ENCODE assay signal across 6 cellular contexts in the genomic region with DNA sequence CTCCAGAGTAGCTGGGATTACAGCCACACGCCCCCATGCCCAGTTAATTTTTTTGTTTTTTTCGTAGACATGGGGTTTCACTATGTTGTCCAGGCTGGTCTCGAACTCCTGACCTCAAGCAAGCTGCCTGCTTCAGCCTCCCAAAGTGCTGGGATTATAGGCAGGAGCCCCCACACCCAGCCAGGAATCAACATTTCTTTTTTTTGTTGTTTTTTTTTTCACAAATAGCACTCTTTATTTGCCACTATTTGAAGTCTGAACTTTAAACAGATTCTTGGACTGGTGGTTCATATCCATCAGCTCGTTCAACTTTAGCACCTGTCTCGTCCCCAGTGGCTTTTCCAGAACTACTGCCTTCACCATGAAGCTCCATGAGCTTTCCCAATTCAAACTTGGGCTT. TPM values are rescaled to one million over a fixed set of nuclear protein-coding genes. Genes with fewer than 3 reads are reported as not detected.
DNase-seq lines count a peak whose midpoint lies in the region; ATAC-seq, FAIRE-seq and TF ChIP-seq lines count a peak whose summit lies in the region.
"Not testable (repeated sequence)": the region's sequence is repeated elsewhere in the genome, so short reads cannot be mapped to it uniquely, and the experiment has no call there.

No MANE protein-coding gene starts in this region.

- H4K20me1 ChIP-seq in HepG2 (ENCODE audit: insufficient read depth, low read length) = not testable (repeated sequence)

- not testable (repeated sequence) for H3K79me2 ChIP-seq in HepG2 (ENCODE audit: insufficient read depth, low read length)

- not testable (repeated sequence) for ATAC-seq in HepG2

- not testable (repeated sequence) for TF ChIP-seq EP300 in HepG2 (IDR thresholded peaks at IDR 0.05; ENCODE audit: low read depth in 2 of 2, low read length in 2 of 2); HepG2 (CRISPR knock-in tag; IDR thresholded peaks at IDR 0.05; ENCODE audit: borderline replicate concordance); transverse colon (IDR thresholded peaks at IDR 0.05; ENCODE audit: low read depth)

- peaks cover 0 to 11% of the 10 kb centered on the region in 2 experiments; a peak in 1 of 5 replicates for H3K36me3 ChIP-seq in HepG2 (replicated peaks in 1 of 2; ENCODE audit: control insufficient read depth in 1 of 2, insufficient read depth in 2 of 2, low read length in 2 of 2)
- H3K36me3 ChIP-seq in mucosa of rectum (ENCODE audit: control insufficient read depth in 2 of 2, insufficient read depth in 2 of 2, low read length in 2 of 2); spleen; transverse colon: not testable (repeated sequence)

- POLR2A ChIA-PET in HepG2 (lab: Yijun Ruan, JAX) = not testable (repeated sequence)

- H3K27ac ChIP-seq in VCaP = peak overlapping the region; percentile 80
- H3K27ac ChIP-seq in HepG2 (ENCODE audit: extremely low read length, insufficient read depth, low read length); spleen: not testable (repeated sequence)
- H3K27ac ChIP-seq in mucosa of rectum (ENCODE audit: low read depth in 2 of 2, low read length in 2 of 2) = peak overlapping the region; percentile 79 to 83
- H3K27ac ChIP-seq in transverse colon = peak overlapping the region in 3 of 4 donors; percentile 72 to 80 (median 75)

- H3K9me3 Mint-ChIP-seq in Calu3 (ENCODE audit: low read depth, unreplicated experiment) = not testable (repeated sequence)

- not testable (repeated sequence) for H3K36me3 Mint-ChIP-seq in Calu3 (ENCODE audit: insufficient read depth, unreplicated experiment)

- not testable (repeated sequence) for H3K27me3 Mint-ChIP-seq in Calu3 (ENCODE audit: unreplicated experiment)

- TF ChIP-seq CTCF in Calu3 (IDR thresholded peaks at IDR 0.05; ENCODE audit: unreplicated experiment); VCaP (conservative IDR thresholded peaks at IDR 0.05); HepG2 (CRISPR knock-in tag; IDR thresholded peaks at IDR 0.05); spleen (IDR thresholded peaks at IDR 0.05 in 8 of 11, conservative IDR thresholded peaks at IDR 0.05 in 3 of 11); transverse colon (IDR thresholded peaks at IDR 0.05): not testable (repeated sequence)

- H3K9me3 ChIP-seq in HepG2 (ENCODE audit: low read length); mucosa of rectum (ENCODE audit: control insufficient read depth in 2 of 2, low read length in 2 of 2); spleen; transverse colon: not testable (repeated sequence)

- CTCF ChIA-PET in Calu3 (lab: Charles Lee) = interaction anchor here (0.7 kb wide), 1 partner anchor 42 kb away, joined by 4 read pairs; no protein-coding TSS in a partner anchor
- CTCF ChIA-PET in HepG2 (lab: Yijun Ruan, JAX; ENCODE audit: low intra/inter-chr PET ratio, low total read pairs) = not testable (repeated sequence)

- intact Hi-C loops in Calu3 (cut with micrococcal nuclease; ENCODE audit: unreplicated experiment) = loop anchor here (2.0 kb wide), 1 partner anchor 31 kb away; no protein-coding TSS in a partner anchor
- intact Hi-C loops in HepG2 (cut with micrococcal nuclease; ENCODE audit: unreplicated experiment); spleen (cut with DNase I; ENCODE audit: low total_unique reads); transverse colon (cut with DNase I; ENCODE audit: low total_unique reads): not testable (repeated sequence)

- H3K4me1 ChIP-seq in HepG2 (ENCODE audit: insufficient read depth, low read length) (peaks cover 23% of the 10 kb centered on the region), mucosa of rectum (ENCODE audit: control insufficient read depth in 2 of 2, insufficient read depth in 2 of 2, low read length in 2 of 2) (peaks cover 13 to 38% of the 10 kb centered on the region in 2 donors), transverse colon (peaks cover 3 to 50% (median 24%) of the 10 kb centered on the region in 4 donors)
- H3K4me1 ChIP-seq in spleen = not testable (repeated sequence)

- DNase-seq in Calu3; HepG2 (ENCODE audit: low spot score); transverse colon: not testable (repeated sequence)
- peak; percentile 14 for DNase-seq in spleen

- not testable (repeated sequence) for H3K4me2 ChIP-seq in HepG2 (ENCODE audit: low read depth, low read length)

- TF ChIP-seq POLR2A in HepG2 (IDR thresholded peaks at IDR 0.05; ENCODE audit: insufficient read depth in 1 of 2, low read depth in 2 of 2, low read length in 2 of 2); spleen (IDR thresholded peaks at IDR 0.05); transverse colon (IDR thresholded peaks at IDR 0.05): not testable (repeated sequence)

- 81% methylated on average over 5 of the region's 5 CpGs for WGBS in HepG2 (ENCODE audit: low lambda C conversion rate)
- WGBS in spleen, 5 donors = 77 to 92% (median 88%) methylated on average over 4 to 5 of the region's 5 CpGs
- 71 to 90% methylated on average over 2 to 5 of the region's 5 CpGs for WGBS in transverse colon (ENCODE audit: low coverage in 1 of 2), 2 donors

- H3K9ac ChIP-seq in HepG2 (ENCODE audit: insufficient read depth, low read depth, low read length); mucosa of rectum (ENCODE audit: low read depth in 1 of 2, low read length in 2 of 2): not testable (repeated sequence)

- H3K4me3 ChIP-seq in HepG2 (replicated peaks in 1 of 3; ENCODE audit: insufficient read depth in 1 of 3, low read depth in 2 of 3, low read length in 3 of 3); mucosa of rectum (ENCODE audit: low read length in 2 of 2); spleen; transverse colon: not testable (repeated sequence)

- in situ Hi-C loops in HepG2 (cut with HindIII; ENCODE audit: extremely low pct_ligation_motif_present, low pct_unique_long_range_greater_than_20kb); transverse colon (cut with MboI; ENCODE audit: low pct_ligation_motif_present in 1 of 4, low pct_unique_long_range_greater_than_20kb in 1 of 4, low sequenced_read_pairs in 3 of 4): not testable (repeated sequence)

- H3K4me1 Mint-ChIP-seq in Calu3 (ENCODE audit: low read depth, unreplicated experiment) = not testable (repeated sequence)

- not testable (repeated sequence) for H2AFZ ChIP-seq in HepG2 (ENCODE audit: low read length)

- FAIRE-seq in HepG2 (lab: Jason Lieb, UNC) = not testable (repeated sequence)

- H3K4me3 Mint-ChIP-seq in Calu3 (ENCODE audit: low read depth, unreplicated experiment) = not testable (repeated sequence)

- TSS peak; percentile 53 for BruUV-seq in Calu3 (replicated peaks; lab: Mats Ljungman, UMichigan)
- not testable (repeated sequence) for BruUV-seq in HepG2 (replicated peaks; lab: Mats Ljungman, UMichigan)

- not testable (repeated sequence) for TF ChIP-seq RAD21 in HepG2 (CRISPR knock-in tag; IDR thresholded peaks at IDR 0.05)

- H3K27ac Mint-ChIP-seq in Calu3 (ENCODE audit: unreplicated experiment) = not testable (repeated sequence)

- not testable (repeated sequence) for H3K27me3 ChIP-seq in HepG2 (ENCODE audit: control insufficient read depth in 1 of 2, insufficient read depth in 2 of 2, low read length in 2 of 2); mucosa of rectum (ENCODE audit: control insufficient read depth in 2 of 2, insufficient read depth in 2 of 2, low read length in 2 of 2); spleen (replicated peaks in 1 of 7); transverse colon

RNA-seq across cellular contexts. Expression of gene BAIAP2L1, which starts 15.4 kb away (rescaled TPM):
- total RNA-seq in Calu3 (2022) (55.8 and 63.8 TPM in 2 replicates), HepG2 (2016; rRNA removed; fragmentation: Illumina TruSeq; extraction: Trizol) (13.0 and 13.7 TPM in 2 replicates), spleen (1 to 10 TPM in 5 of 7 donors, under 1 TPM in 2; 0.72 to 2.6 (median 2.1) TPM), transverse colon (10 to 100 TPM; 39.8 to 59.8 (median 53.3) TPM)
- 5.5 and 6.3 TPM in 2 replicates for total RNA-seq in HepG2 (2016; cell fraction: cytosol; rRNA removed; fragmentation: Illumina TruSeq; extraction: Trizol; ENCODE audit: low read depth)
- 11.1 and 13.2 TPM in 2 replicates for total RNA-seq in HepG2 (2016; cell fraction: insoluble cytoplasmic fraction; rRNA removed; fragmentation: Illumina TruSeq; extraction: Trizol)
- 11.9 and 12.9 TPM in 2 replicates for total RNA-seq in HepG2 (2016; cell fraction: membrane; rRNA removed; fragmentation: Illumina TruSeq; extraction: Trizol)
- 8.6 and 9.2 TPM in 2 replicates for total RNA-seq in HepG2 (2016; cell fraction: nucleus; rRNA removed; fragmentation: Illumina TruSeq; extraction: Trizol)
- polyA plus RNA-seq in HepG2 (2011; rRNA removed) (21.5 and 23.3 TPM in 2 replicates), spleen (1 to 10 TPM in 2 of 3 donors, under 1 TPM in 1; 0.76 to 1.4 (median 1.2) TPM)
- 15.8 and 16.8 TPM in 2 replicates for polyA plus RNA-seq in HepG2 (2011; cell fraction: cytosol; rRNA removed)
- polyA plus RNA-seq in HepG2 (2011; cell fraction: nucleus; rRNA removed) = 13.8 and 18.8 TPM in 2 replicates
- polyA plus RNA-seq in HepG2 (2012) = 21.3 and 25.8 TPM in 2 replicates
- polyA plus RNA-seq in HepG2 (2016; cell fraction: cytosol; fragmentation: Illumina TruSeq; extraction: Trizol; ENCODE audit: low read depth) = 11.6 and 12.1 TPM in 2 replicates
- polyA plus RNA-seq in HepG2 (2016; cell fraction: insoluble cytoplasmic fraction; fragmentation: Illumina TruSeq; extraction: Trizol; ENCODE audit: low read depth) = 20.8 and 27.2 TPM in 2 replicates
- polyA plus RNA-seq in HepG2 (2016; cell fraction: membrane; fragmentation: Illumina TruSeq; extraction: Trizol; ENCODE audit: low read depth) = 17.6 and 17.7 TPM in 2 replicates
- polyA plus RNA-seq in HepG2 (2016; cell fraction: nucleus; fragmentation: Illumina TruSeq; extraction: Trizol; ENCODE audit: insufficient read depth, low read depth) = 18.6 and 20.4 TPM in 2 replicates
- polyA minus RNA-seq in HepG2 (2011; rRNA and poly(A)+ RNA removed; ENCODE audit: low replicate concordance) = 16.5 and 17.8 TPM in 2 replicates
- 10.0 and 14.2 TPM in 2 replicates for polyA minus RNA-seq in HepG2 (2011; cell fraction: cytosol; rRNA and poly(A)+ RNA removed)
- polyA minus RNA-seq in HepG2 (2011; cell fraction: nucleus; rRNA and poly(A)+ RNA removed) = 15.8 and 24.1 TPM in 2 replicates
